In genomic region chr5:178383919-178384814, GRCh38 we compare ENCODE assay signal across 17 cellular contexts.
DNase-seq lines count a peak whose midpoint lies in the region; ATAC-seq and TF ChIP-seq lines count a peak whose summit lies in the region.
"Had no signal": no experiment of that assay in that cellular context is flagged by ENCODE, and none has a peak within 500 bp of the region (broad histone marks: within the 10 kb centered on the region; RNA-seq: fewer than 3 reads in every experiment).

No MANE protein-coding gene starts in this region.

- peak; percentile 70 for DNase-seq in G401 (ENCODE audit: low spot score)
- peak; percentile 60 for DNase-seq in cerebellar cortex (ENCODE audit: low spot score)
- peak in 1 of 3 donors; percentile 64 for DNase-seq in right cardiac atrium
- DNase-seq in posterior vena cava (ENCODE audit: low spot score) = peak; percentile 78
- DNase-seq in NCI-H2196 (lab: John Stamatoyannopoulos, UW; ENCODE audit: unreplicated experiment) = no peak
- DNase-seq in GM13977 (ENCODE audit: low spot score) = no peak
- DNase-seq in activated T-cell treated with anti-CD3 and anti-CD28 coated beads, Interleukin-2, amount 50 U/mL, for 24 hours = no peak
- DNase-seq: activated effector memory CD4-positive, alpha-beta T cell treated with Interleukin-2 at 50 U/mL for 16 hours; adrenal gland; central memory CD4-positive, alpha-beta T cell; effector memory CD8-positive, alpha-beta T cell; HFFc6; Kasumi-1; kidney glomerular epithelial cell; NCI-H1092 treated with DMSO at 0.1 percent for 48 hours; stimulated activated CD4-positive, alpha-beta T cell treated with anti-CD3 and anti-CD28 coated beads, Interleukin-4, amount 100 ng/mL, for 24 hours had no signal

- H3K4me1 Mint-ChIP-seq in activated T-cell treated with anti-CD3 and anti-CD28 coated beads, Interleukin-2, amount 50 U/mL, for 24 hours (ENCODE audit: low read depth) = no peaks in the 10 kb centered on the region

- H3K27ac ChIP-seq in right cardiac atrium (ENCODE audit: low read length) = no peak overlapping the region
- H3K27ac ChIP-seq: adrenal gland had no signal

- 32% methylated on average over 42 of the region's 42 CpGs for WGBS in right cardiac atrium

- no peaks in the 10 kb centered on the region for H3K27me3 ChIP-seq in right cardiac atrium (ENCODE audit: control insufficient read depth, insufficient read depth)
- H3K27me3 ChIP-seq: adrenal gland had no signal

- intact Hi-C loops in right cardiac atrium (cut with DNase I) = no loop called here
- intact Hi-C loops in posterior vena cava (cut with DNase I) = loop anchor here in 1 of 2 donors (1.0 kb wide), 1 partner anchor 16 kb away; no protein-coding TSS in a partner anchor

- H3K27ac Mint-ChIP-seq in activated T-cell treated with anti-CD3 and anti-CD28 coated beads, Interleukin-2, amount 50 U/mL, for 24 hours = no peak overlapping the region
- H3K27ac Mint-ChIP-seq: effector memory CD8-positive, alpha-beta T cell; HFFc6 had no signal

- H3K27me3 Mint-ChIP-seq in activated T-cell treated with anti-CD3 and anti-CD28 coated beads, Interleukin-2, amount 50 U/mL, for 24 hours = peaks cover 14% of the 10 kb centered on the region

- no peaks in the 10 kb centered on the region for H3K9me3 ChIP-seq in right cardiac atrium (ENCODE audit: control insufficient read depth, low read length)
- H3K9me3 ChIP-seq: adrenal gland had no signal

- in situ Hi-C loops in G401 (cut with HindIII; ENCODE audit: low sequenced_read_pairs) = no loop called here
- in situ Hi-C loops in GM13977 (cut with MboI; ENCODE audit: low pct_unique_long_range_greater_than_20kb, low sequenced_read_pairs, unreplicated experiment) = no loop called here

- no peak overlapping the region for H3K4me3 Mint-ChIP-seq in activated T-cell treated with anti-CD3 and anti-CD28 coated beads, Interleukin-2, amount 50 U/mL, for 24 hours
- H3K4me3 Mint-ChIP-seq: effector memory CD8-positive, alpha-beta T cell; HFFc6 had no signal

- no peak overlapping the region for H3K4me3 ChIP-seq in right cardiac atrium (ENCODE audit: low read length)
- H3K4me3 ChIP-seq: adrenal gland had no signal

- H3K4me1 ChIP-seq in right cardiac atrium (ENCODE audit: control insufficient read depth, insufficient read depth, low read length) = no peaks in the 10 kb centered on the region
- H3K4me1 ChIP-seq: adrenal gland had no signal

- no peak for TF ChIP-seq CTCF in GM13977 (IDR thresholded peaks at IDR 0.05; ENCODE audit: extremely low read depth, insufficient read depth, missing control alignments)

- no peaks in the 10 kb centered on the region for H3K9me3 Mint-ChIP-seq in activated T-cell treated with anti-CD3 and anti-CD28 coated beads, Interleukin-2, amount 50 U/mL, for 24 hours
- H3K9me3 Mint-ChIP-seq: effector memory CD8-positive, alpha-beta T cell had no signal

- ATAC-seq in right cardiac atrium (peak; percentile 36 to 56), HG02763 (IDR thresholded peaks at IDR 0.05; ENCODE audit: unreplicated experiment) (no peak)
- ATAC-seq: effector memory CD8-positive, alpha-beta T cell had no signal

- H3K36me3 Mint-ChIP-seq in activated T-cell treated with anti-CD3 and anti-CD28 coated beads, Interleukin-2, amount 50 U/mL, for 24 hours (ENCODE audit: low read depth) = no peaks in the 10 kb centered on the region

Comparison
In these comparisons a context has a peak if more than half of its experiments do, and no peak if none do; other contexts are left out.
1. DNase-seq: peak in G401 (single experiment), cerebellar cortex (single experiment) and posterior vena cava (single experiment); none in NCI-H2196 (single experiment), GM13977 (single experiment) and activated T-cell treated with anti-CD3 and anti-CD28 coated beads, Interleukin-2, amount 50 U/mL, for 24 hours (single experiment).